2 cellular contexts compared by ENCODE assay signal in the genomic region with DNA sequence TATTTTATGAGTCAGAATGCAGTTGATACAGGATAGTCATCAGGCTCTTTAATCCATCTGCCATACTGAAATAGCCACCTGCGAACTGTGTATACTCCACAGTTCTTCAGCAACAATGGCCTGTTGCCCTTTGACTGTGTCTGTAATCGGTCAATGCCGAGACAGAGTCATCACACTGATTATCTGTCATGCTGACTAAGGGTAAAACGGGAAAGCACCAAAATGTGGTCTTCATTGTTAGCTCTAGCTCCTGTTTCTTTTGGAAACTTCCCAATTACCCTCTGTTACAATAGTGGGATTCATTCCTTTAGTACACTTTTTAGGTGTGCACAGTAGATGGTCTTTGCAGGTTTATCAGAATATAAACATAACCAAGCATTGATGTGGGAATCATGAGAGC.
TF ChIP-seq lines count a peak whose summit lies in the region.

No MANE protein-coding gene starts in this region.

TF ChIP-seq in HepG2, 621 proteins besides CTCF, POLR2A, EP300 and RAD21:
- TF ChIP-seq MAFF (IDR thresholded peaks at IDR 0.05; ENCODE audit: low read depth, low read length) (peak; percentile 45), ZNF550 (CRISPR knock-in tag; IDR thresholded peaks at IDR 0.05; ENCODE audit: borderline replicate concordance) (no peak), MAFK (conservative IDR thresholded peaks at IDR 0.05 in 1 of 2, IDR thresholded peaks at IDR 0.05 in 1 of 2; ENCODE audit: low read length in 2 of 2) (peak; percentile 41 to 65; a peak in 3 of 4 replicates)

TF ChIP-seq in IMR-90, 13 proteins besides CTCF, POLR2A, EP300 and RAD21:
- peak; percentile 15; the same call in 1 of the 2 replicates for TF ChIP-seq MAFK (IDR thresholded peaks at IDR 0.05; ENCODE audit: low read depth, low read length)
- no peak for TF ChIP-seq CEBPB (IDR thresholded peaks at IDR 0.05; ENCODE audit: low read depth, low read length)
